In the genomic region with DNA sequence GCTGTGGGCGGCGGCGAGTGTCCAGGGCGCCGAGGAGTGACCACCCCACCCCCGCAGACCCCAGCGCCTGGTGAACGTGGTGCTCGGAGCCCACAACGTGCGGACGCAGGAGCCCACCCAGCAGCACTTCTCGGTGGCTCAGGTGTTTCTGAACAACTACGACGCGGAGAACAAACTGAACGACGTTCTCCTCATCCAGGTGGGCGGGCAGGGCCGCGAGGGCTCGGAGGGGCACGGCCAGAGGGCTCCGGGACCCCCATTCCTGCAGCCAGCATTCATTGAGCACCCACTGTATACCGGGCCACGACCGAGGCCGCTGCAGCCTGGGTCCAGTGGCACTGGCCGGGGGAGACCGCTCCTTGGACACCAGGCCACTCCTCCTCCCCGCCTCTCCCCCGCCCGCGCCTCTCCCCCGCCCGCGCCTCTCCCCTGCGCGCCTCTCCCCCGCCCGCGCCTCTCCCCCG, we compare ENCODE assay signal across 1 cellular context.
TF ChIP-seq lines count a peak whose summit lies in the region.

No MANE protein-coding gene starts in this region.

TF ChIP-seq in GM23338, 12 proteins besides CTCF, POLR2A, EP300 and RAD21:
- TF ChIP-seq EZH2 (IDR thresholded peaks at IDR 0.05; ENCODE audit: low read depth, unreplicated experiment) (no peak), CREB1 (CRISPR knock-in tag; IDR thresholded peaks at IDR 0.05; ENCODE audit: low read depth) (no peak), ZNF114 (CRISPR knock-in tag; IDR thresholded peaks at IDR 0.05) (no peak), STAT1 (IDR thresholded peaks at IDR 0.05; ENCODE audit: unreplicated experiment) (no peak), ZNF331 (CRISPR knock-in tag; IDR thresholded peaks at IDR 0.05; ENCODE audit: low read depth) (no peak)
TF ChIP-seq in GM23338: peak in this region for 0.
